ENCODE assay signal across 7 cellular contexts in the genomic region with DNA sequence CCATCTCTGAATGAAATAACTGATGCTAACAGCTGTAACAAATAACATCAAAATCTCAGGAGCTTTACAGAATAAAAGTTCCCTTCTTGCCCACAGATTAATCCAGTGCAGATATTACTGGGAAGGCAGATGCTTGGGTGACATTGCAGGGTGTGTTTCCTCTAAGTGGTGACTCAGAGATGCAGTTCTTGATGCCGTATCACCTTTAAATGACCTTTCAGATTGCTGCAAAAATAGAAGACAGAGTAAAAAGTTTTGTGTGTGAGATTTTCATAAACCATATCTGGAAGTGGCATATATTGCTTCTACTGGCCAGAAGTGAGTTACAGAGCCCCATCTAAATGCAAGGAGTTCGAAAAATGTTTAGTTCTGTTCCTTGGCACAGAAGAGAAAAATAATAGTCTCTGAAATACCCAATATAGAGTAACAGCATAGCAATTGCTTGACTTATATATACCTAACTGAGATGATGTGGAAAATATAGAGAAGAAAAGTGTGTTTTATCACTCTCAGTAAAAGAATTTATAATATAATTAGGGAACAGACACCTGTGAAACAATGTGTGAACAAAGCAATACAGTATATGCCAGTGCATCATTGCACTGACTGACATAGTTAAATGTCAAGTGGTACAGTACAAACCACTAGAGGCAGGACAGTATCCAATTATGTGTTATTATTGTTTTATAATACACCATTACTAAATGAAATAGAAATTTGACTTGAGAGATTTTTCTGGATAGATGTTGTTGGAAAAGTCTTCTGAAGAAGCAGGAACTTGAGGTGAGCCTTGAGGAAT.
A peak's percentile ranks its signal among the peaks of the same experiment; 100 is the strongest.
DNase-seq lines count a peak whose midpoint lies in the region; ATAC-seq and TF ChIP-seq lines count a peak whose summit lies in the region.

No MANE protein-coding gene starts in this region.

- H3K4me1 ChIP-seq in foreskin keratinocyte = no peaks in the 10 kb centered on the region

- no peak overlapping the region for H3K27ac ChIP-seq in foreskin keratinocyte

- no peaks in the 10 kb centered on the region for H3K27me3 ChIP-seq in foreskin keratinocyte

- peak; percentile 62 for ATAC-seq in GM18520 (IDR thresholded peaks at IDR 0.05; ENCODE audit: unreplicated experiment)
- ATAC-seq in GM21723 (IDR thresholded peaks at IDR 0.05; ENCODE audit: unreplicated experiment) = peak; percentile 66
- peak; percentile 35 for ATAC-seq in foreskin keratinocyte

- no peak for TF ChIP-seq CTCF in foreskin keratinocyte (conservative IDR thresholded peaks at IDR 0.05)

- DNase-seq in HT1080 (ENCODE audit: low read depth) (peak; percentile 64), foreskin keratinocyte (no peak), T1000 (lab: John Stamatoyannopoulos, UW) (no peak), NCI-H446 (lab: John Stamatoyannopoulos, UW) (no peak), UCSD-AML1 (lab: John Stamatoyannopoulos, UW; ENCODE audit: unreplicated experiment) (no peak)
